8 cellular contexts compared by ENCODE assay signal in genomic region chr9:77717608-77718297, GRCh38.
DNase-seq lines count a peak whose midpoint lies in the region; ATAC-seq, FAIRE-seq and TF ChIP-seq lines count a peak whose summit lies in the region.
"Not testable (repeated sequence)": the region's sequence is repeated elsewhere in the genome, so short reads cannot be mapped to it uniquely, and the experiment has no call there.

No MANE protein-coding gene starts in this region.

- intact Hi-C loops in Panc1 (cut with micrococcal nuclease; ENCODE audit: unreplicated experiment) = not testable (repeated sequence)

- not testable (repeated sequence) for H3K27ac ChIP-seq in Panc1 (ENCODE audit: low read length)

- H3K36me3 Mint-ChIP-seq in activated T-helper 17 cell treated with anti-CD3 and anti-CD28 coated beads, Interleukin-2, amount 50 U/mL, for 72 hours (ENCODE audit: low read depth) = peaks cover 16% of the 10 kb centered on the region

- H3K4me1 Mint-ChIP-seq in activated T-helper 17 cell treated with anti-CD3 and anti-CD28 coated beads, Interleukin-2, amount 50 U/mL, for 72 hours = not testable (repeated sequence)

- not testable (repeated sequence) for ATAC-seq in Panc1
- peak; percentile 84 for ATAC-seq in activated T-helper 17 cell treated with anti-CD3 and anti-CD28 coated beads, Interleukin-2, amount 50 U/mL, for 72 hours (replicated peaks)

- H3K27me3 Mint-ChIP-seq in activated T-helper 17 cell treated with anti-CD3 and anti-CD28 coated beads, Interleukin-2, amount 50 U/mL, for 72 hours = not testable (repeated sequence)

- H3K9ac ChIP-seq in skeletal muscle satellite cell (ENCODE audit: low read depth, low read length) = peak overlapping the region; percentile 59

- not testable (repeated sequence) for H3K36me3 ChIP-seq in Panc1 (ENCODE audit: control insufficient read depth, insufficient read depth, low read length); bronchial epithelial cell (ENCODE audit: control insufficient read depth, insufficient read depth, low read length); skeletal muscle satellite cell (ENCODE audit: insufficient read depth, low read length)

- TSS peak; percentile 25 for BruUV-seq in Panc1 (replicated peaks; lab: Mats Ljungman, UMichigan)

- peak overlapping the region; percentile 54 for H3K27ac Mint-ChIP-seq in activated T-helper 17 cell treated with anti-CD3 and anti-CD28 coated beads, Interleukin-2, amount 50 U/mL, for 72 hours

- not testable (repeated sequence) for H3K9me3 Mint-ChIP-seq in activated T-helper 17 cell treated with anti-CD3 and anti-CD28 coated beads, Interleukin-2, amount 50 U/mL, for 72 hours

- H3K4me3 Mint-ChIP-seq in activated T-helper 17 cell treated with anti-CD3 and anti-CD28 coated beads, Interleukin-2, amount 50 U/mL, for 72 hours = peak overlapping the region; percentile 10

- not testable (repeated sequence) for H3K9me3 ChIP-seq in Panc1 (ENCODE audit: control insufficient read depth, insufficient read depth, low read depth, low read length); skeletal muscle satellite cell (replicated peaks; ENCODE audit: low read length)

- H3K4me2 ChIP-seq in skeletal muscle satellite cell (ENCODE audit: low read length) = peak overlapping the region; percentile 64

- in situ Hi-C loops in Panc1 (cut with HindIII; ENCODE audit: low pct_unique_long_range_greater_than_20kb, low sequenced_read_pairs) = not testable (repeated sequence)

- TF ChIP-seq CTCF in AG04449 (IDR thresholded peaks at IDR 0.05; ENCODE audit: insufficient read depth, low read length, missing control alignments); Panc1 (IDR thresholded peaks at IDR 0.05); bronchial epithelial cell (IDR thresholded peaks at IDR 0.05; ENCODE audit: insufficient read depth, low read length, severe bottlenecking); fibroblast of the aortic adventitia (IDR thresholded peaks at IDR 0.05; ENCODE audit: insufficient read depth, low read length): not testable (repeated sequence)

- peak; percentile 60 for FAIRE-seq in bronchial epithelial cell (lab: Jason Lieb, UNC)

- DNase-seq in AG04449 (ENCODE audit: low read depth, low spot score) = peak; percentile 69
- peak; percentile 89 for DNase-seq in H4 (ENCODE audit: low spot score)
- not testable (repeated sequence) for DNase-seq in Panc1 (ENCODE audit: low read depth, low spot score)
- DNase-seq in bronchial epithelial cell (ENCODE audit: low read depth) = peak; percentile 37
- peak; percentile 89 for DNase-seq in fibroblast of the aortic adventitia (ENCODE audit: low read depth)
- peak; percentile 18 for DNase-seq in kidney tubule cell (ENCODE audit: low spot score)

- H3K27me3 ChIP-seq in Panc1 (ENCODE audit: control insufficient read depth, insufficient read depth, low read length); bronchial epithelial cell (ENCODE audit: control insufficient read depth, insufficient read depth, low read length); skeletal muscle satellite cell (ENCODE audit: control insufficient read depth, insufficient read depth, low read length): not testable (repeated sequence)

- CTCF ChIA-PET in AG04449 (lab: Yijun Ruan, JAX) = interaction anchor here (1.5 kb wide), 1 partner anchor 260 kb away, joined by 4 read pairs; no protein-coding TSS in a partner anchor
- CTCF ChIA-PET in Panc1 (lab: Charles Lee) = not testable (repeated sequence)

- H3K4me3 ChIP-seq in AG04449 (ENCODE audit: low read depth, low read length); Panc1 (ENCODE audit: low read depth in 2 of 2, low read length in 2 of 2); bronchial epithelial cell (ENCODE audit: low read depth, low read length); fibroblast of the aortic adventitia (ENCODE audit: low read depth, low read length); skeletal muscle satellite cell (ENCODE audit: low read length): not testable (repeated sequence)

- H3K4me1 ChIP-seq in Panc1 (ENCODE audit: control insufficient read depth, insufficient read depth, low read length) = not testable (repeated sequence)
- H3K4me1 ChIP-seq in skeletal muscle satellite cell (ENCODE audit: control insufficient read depth, insufficient read depth, low read length) = peaks cover 68% of the 10 kb centered on the region

- POLR2A ChIA-PET in AG04449 (lab: Yijun Ruan, JAX) = interaction anchor here (1.0 kb wide), 1 partner anchor 284 kb away, joined by 3 read pairs; no protein-coding TSS in a partner anchor
- POLR2A ChIA-PET in Panc1 (lab: Charles Lee) = not testable (repeated sequence)
